8 cellular contexts compared by ENCODE assay signal in genomic region chr19:50460161-50460765, GRCh38. TPM values are rescaled to one million over a fixed set of nuclear protein-coding genes. Genes with fewer than 3 reads are reported as not detected.
DNase-seq lines count a peak whose midpoint lies in the region; ATAC-seq, FAIRE-seq and TF ChIP-seq lines count a peak whose summit lies in the region.
"Had no signal": no experiment of that assay in that cellular context is flagged by ENCODE, and none has a peak within 500 bp of the region (broad histone marks: within the 10 kb centered on the region; RNA-seq: fewer than 3 reads in every experiment).

No MANE protein-coding gene starts in this region.

- H3K4me3 ChIP-seq in mucosa of descending colon, result no peak overlapping the region

- H3K36me3 Mint-ChIP-seq in T-cell, result no peaks in the 10 kb centered on the region

- H3K4me1 Mint-ChIP-seq in T-cell, result peaks cover 0 to 8% (median 4%) of the 10 kb centered on the region in 3 donors

- H3K4me3 Mint-ChIP-seq in T-cell, result no peak overlapping the region

- TF ChIP-seq CTCF in mucosa of descending colon (IDR thresholded peaks at IDR 0.05), result no peak

- CTCF ChIA-PET in T-cell (lab: Charles Lee), result interaction anchor here in 1 of 2 donors (0.6 kb wide), 1 partner anchor 132 kb away, joined by 6 read pairs; no protein-coding TSS in a partner anchor

- no peaks in the 10 kb centered on the region for H3K4me1 ChIP-seq in mucosa of descending colon (ENCODE audit: low read depth)

- no peaks in the 10 kb centered on the region for H3K9me3 Mint-ChIP-seq in T-cell

- FAIRE-seq in GM18507 (lab: Jason Lieb, UNC), result peak; percentile 94
- FAIRE-seq: TTC549 had no signal

- no peak overlapping the region for H3K27ac Mint-ChIP-seq in T-cell

- H3K9me3 ChIP-seq in mucosa of descending colon, result no peaks in the 10 kb centered on the region

- peaks cover 44 to 51% of the 10 kb centered on the region in 2 donors for H3K27me3 Mint-ChIP-seq in T-cell

- POLR2A ChIA-PET in T-cell (lab: Charles Lee), result no interaction called here

- no peaks in the 10 kb centered on the region for H3K36me3 ChIP-seq in mucosa of descending colon (ENCODE audit: low read depth)

- ATAC-seq in HG02571 (IDR thresholded peaks at IDR 0.05; ENCODE audit: unreplicated experiment), result peak; percentile 45
- peak; percentile 16 for ATAC-seq in mucosa of descending colon
- ATAC-seq in T-cell (replicated peaks in 1 of 4), result no peak
- ATAC-seq in left ventricle myocardium superior, result no peak

- intact Hi-C loops in mucosa of descending colon (cut with DNase I, micrococcal nuclease) (loop anchor here (5.0 to 10.0 kb wide), 2 partner anchors 93 to 95 kb away; partner anchors contain the start of gene NAPSA (in 2 of the 2)), left ventricle myocardium superior (cut with micrococcal nuclease) (no loop called here)

- DNase-seq in GM18507 (ENCODE audit: extremely low spot score, insufficient read length, low read depth) (peak; percentile 69), RKO (ENCODE audit: low spot score) (peak; percentile 51), mucosa of descending colon (no peak), T-cell (no peak), NCI-H82 treated with DMSO at 0.1 percent for 48 hours (lab: John Stamatoyannopoulos, UW; ENCODE audit: unreplicated experiment) (no peak), left ventricle myocardium superior (no peak)

RNA-seq across cellular contexts. Expression of gene EMC10, which starts 16.0 kb away (rescaled TPM):
- total RNA-seq in mucosa of descending colon (100 to 1,000 TPM in 2 of 3 donors, 10 to 100 TPM in 1; 79.6 to 121 (median 108) TPM), T-cell (10 to 100 TPM; 83.7 to 98.1 (median 89.7) TPM), left ventricle myocardium superior (79.5 TPM)

RNA-seq across cellular contexts. Expression of gene GARIN5A, which starts 16.4 kb away (rescaled TPM):
- 1 to 10 TPM; 1.7 to 3.0 (median 2.6) TPM for total RNA-seq in mucosa of descending colon
- total RNA-seq in T-cell, result 1 to 10 TPM in 1 of 5 donors, under 1 TPM in 3, not detected in 1; 0.60 to 1.2 (median 0.67) TPM
- 1.2 TPM for total RNA-seq in left ventricle myocardium superior

RNA-seq across cellular contexts. Expression of gene MYBPC2, which starts 27.6 kb away (rescaled TPM):
- total RNA-seq in mucosa of descending colon (under 1 TPM in 2 of 3 donors, not detected in 1; 0.10 to 0.14 TPM), T-cell (under 1 TPM in 2 of 5 donors, not detected in 3; 0.28 to 0.38 TPM), left ventricle myocardium superior (0.12 TPM)

RNA-seq across cellular contexts. Expression of gene SPIB, which starts 41.5 kb away (rescaled TPM):
- total RNA-seq in mucosa of descending colon (10 to 100 TPM; 21.5 to 83.1 (median 61.6) TPM), T-cell (1 to 10 TPM in 4 of 5 donors, under 1 TPM in 1; 0.72 to 9.7 (median 4.1) TPM), left ventricle myocardium superior (not detected)

RNA-seq across cellular contexts. Expression of gene JOSD2, which starts 50.7 kb away (rescaled TPM):
- total RNA-seq in mucosa of descending colon, result 10 to 100 TPM; 33.4 to 41.2 (median 37.2) TPM
- 10 to 100 TPM; 15.4 to 45.7 (median 40.6) TPM for total RNA-seq in T-cell
- 35.2 TPM for total RNA-seq in left ventricle myocardium superior

Comparison
In these comparisons a context has a peak if more than half of its experiments do, and no peak if none do; other contexts are left out.
1. DNase-seq: peak in GM18507 (single experiment) and RKO (single experiment); none in mucosa of descending colon (0 of 3), T-cell (0 of 34), NCI-H82 treated with DMSO at 0.1 percent for 48 hours (single experiment) and left ventricle myocardium superior (single experiment).
2. ATAC-seq: peak in HG02571 (single experiment) and mucosa of descending colon (single experiment); none in T-cell (0 of 4) and left ventricle myocardium superior (single experiment).